24 cellular contexts compared by ENCODE assay signal in the genomic region with DNA sequence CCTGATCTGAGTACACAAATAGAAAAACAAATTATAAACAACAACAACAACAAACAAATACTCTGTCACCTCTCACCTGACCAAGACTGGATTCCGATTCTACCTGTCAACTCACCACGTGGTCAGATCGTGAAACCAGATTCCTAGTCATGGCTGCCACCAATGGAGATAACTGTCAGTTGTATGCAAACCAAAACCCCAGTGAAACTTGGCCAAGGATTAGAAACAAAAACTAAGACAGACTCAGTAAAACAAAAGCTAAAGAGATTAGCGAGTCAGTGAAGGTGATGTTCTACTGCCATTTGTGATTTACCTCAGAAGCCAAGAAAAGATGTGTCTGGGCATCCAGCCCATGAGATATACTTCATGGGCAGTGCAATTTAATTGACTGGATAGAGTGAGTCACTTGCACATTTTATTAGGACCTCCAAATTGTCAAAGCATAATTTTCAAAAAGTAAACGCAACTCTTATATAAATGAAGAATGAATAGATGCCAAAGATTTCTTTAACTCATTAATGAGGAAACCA. TPM values are rescaled to one million over a fixed set of nuclear protein-coding genes. Genes with fewer than 3 reads are reported as not detected.
DNase-seq lines count a peak whose midpoint lies in the region; ATAC-seq, FAIRE-seq and TF ChIP-seq lines count a peak whose summit lies in the region.
"Had no signal": no experiment of that assay in that cellular context is flagged by ENCODE, and none has a peak within 500 bp of the region (broad histone marks: within the 10 kb centered on the region; RNA-seq: fewer than 3 reads in every experiment).

No MANE protein-coding gene starts in this region.

- intact Hi-C loops in heart right ventricle (cut with DNase I), result no loop called here
- intact Hi-C loops in right cardiac atrium (cut with DNase I), result no loop called here

- H3K9me3 ChIP-seq in heart right ventricle, result no peaks in the 10 kb centered on the region
- H3K9me3 ChIP-seq in right cardiac atrium (ENCODE audit: control insufficient read depth, low read length), result no peaks in the 10 kb centered on the region
- H3K9me3 ChIP-seq in MM.1S (replicated peaks; ENCODE audit: insufficient read depth, low read length), result no peaks in the 10 kb centered on the region
- no peaks in the 10 kb centered on the region for H3K9me3 ChIP-seq in astrocyte (ENCODE audit: insufficient read depth, low read depth, low read length)
- no peaks in the 10 kb centered on the region for H3K9me3 ChIP-seq in subcutaneous abdominal adipose tissue (ENCODE audit: control insufficient read depth in 5 of 5, low read length in 5 of 5)
- H3K9me3 ChIP-seq: upper lobe of right lung had no signal

- H3K9me3 Mint-ChIP-seq in astrocyte (ENCODE audit: unreplicated experiment), result no peaks in the 10 kb centered on the region
- H3K9me3 Mint-ChIP-seq: activated naive CD4-positive, alpha-beta T cell treated with anti-CD3 and anti-CD28 coated beads, Interleukin-2, amount 50 U/mL, for 24 hours; activated T-helper 17 cell treated with anti-CD3 and anti-CD28 coated beads, Interleukin-2, amount 50 U/mL, for 72 hours; dendritic cell treated with granulocyte-macrophage colony-stimulating factor and Interleukin-4, amounts not matched to agents 40 ng/mL and 50 ng/mL, for 4 days; WTC11 had no signal

- ATAC-seq in heart right ventricle, result peak in 7 of 8 donors; percentile 16 to 81 (median 60)
- ATAC-seq in right cardiac atrium, result no peak
- ATAC-seq: activated T-helper 17 cell treated with anti-CD3 and anti-CD28 coated beads, Interleukin-2, amount 50 U/mL, for 72 hours; HepG2; upper lobe of right lung; WTC11 had no signal

- no peak overlapping the region for H3K4me2 ChIP-seq in MM.1S (ENCODE audit: low read depth, low read length)
- no peak overlapping the region for H3K4me2 ChIP-seq in astrocyte (ENCODE audit: low read length)

- in situ Hi-C loops in GM13977 (cut with MboI; ENCODE audit: low pct_unique_long_range_greater_than_20kb, low sequenced_read_pairs, unreplicated experiment), result no loop called here

- H3F3A ChIP-seq in MM.1S (ENCODE audit: insufficient read depth, low read length), result no peaks in the 10 kb centered on the region

- peaks cover 10% of the 10 kb centered on the region for H3K4me1 Mint-ChIP-seq in astrocyte (ENCODE audit: low read depth, unreplicated experiment)
- H3K4me1 Mint-ChIP-seq: activated naive CD4-positive, alpha-beta T cell treated with anti-CD3 and anti-CD28 coated beads, Interleukin-2, amount 50 U/mL, for 24 hours; activated T-helper 17 cell treated with anti-CD3 and anti-CD28 coated beads, Interleukin-2, amount 50 U/mL, for 72 hours had no signal

- no peak overlapping the region for H3K4me3 ChIP-seq in heart right ventricle
- H3K4me3 ChIP-seq in right cardiac atrium (ENCODE audit: low read length), result no peak overlapping the region
- H3K4me3 ChIP-seq in MM.1S (ENCODE audit: low read length), result no peak overlapping the region
- H3K4me3 ChIP-seq in astrocyte (ENCODE audit: insufficient read depth, low read depth, low read length), result no peak overlapping the region
- no peak overlapping the region for H3K4me3 ChIP-seq in subcutaneous abdominal adipose tissue (ENCODE audit: low read depth in 1 of 5, low read length in 5 of 5)
- H3K4me3 ChIP-seq: cardiac muscle cell, upper lobe of right lung had no signal

- peaks cover 0 to 47% (median 5%) of the 10 kb centered on the region in 9 donors for H3K36me3 ChIP-seq in heart right ventricle
- H3K36me3 ChIP-seq in MM.1S (replicated peaks; ENCODE audit: insufficient read depth, low read length), result no peaks in the 10 kb centered on the region
- H3K36me3 ChIP-seq in astrocyte (ENCODE audit: insufficient read depth, low read length), result peaks cover 20% of the 10 kb centered on the region
- peaks cover 3 to 15% (median 7%) of the 10 kb centered on the region in 5 donors for H3K36me3 ChIP-seq in subcutaneous abdominal adipose tissue (ENCODE audit: control insufficient read depth in 5 of 5, insufficient read depth in 5 of 5, low read length in 5 of 5)
- H3K36me3 ChIP-seq: cardiac muscle cell had no signal

- FAIRE-seq in astrocyte (lab: Jason Lieb, UNC), result no peak
- FAIRE-seq: GM12892, HepG2, small intestine had no signal

- no peak overlapping the region for H3K4me3 Mint-ChIP-seq in astrocyte (ENCODE audit: unreplicated experiment)
- H3K4me3 Mint-ChIP-seq: activated naive CD4-positive, alpha-beta T cell treated with anti-CD3 and anti-CD28 coated beads, Interleukin-2, amount 50 U/mL, for 24 hours; activated T-helper 17 cell treated with anti-CD3 and anti-CD28 coated beads, Interleukin-2, amount 50 U/mL, for 72 hours; dendritic cell treated with granulocyte-macrophage colony-stimulating factor and Interleukin-4, amounts not matched to agents 40 ng/mL and 50 ng/mL, for 4 days; WTC11 had no signal

- TF ChIP-seq CTCF in heart right ventricle (IDR thresholded peaks at IDR 0.05), result no peak
- no peak for TF ChIP-seq CTCF in MM.1S (IDR thresholded peaks at IDR 0.05; ENCODE audit: low read length)
- no peak for TF ChIP-seq CTCF in astrocyte (IDR thresholded peaks at IDR 0.05; ENCODE audit: insufficient read depth, low read depth, low read length)
- no peak for TF ChIP-seq CTCF in GM13977 (IDR thresholded peaks at IDR 0.05; ENCODE audit: extremely low read depth, insufficient read depth, missing control alignments)

- no peaks in the 10 kb centered on the region for H3K79me2 ChIP-seq in MM.1S (ENCODE audit: low read length)
- peaks cover 91% of the 10 kb centered on the region for H3K79me2 ChIP-seq in astrocyte (ENCODE audit: insufficient read depth, low read length)

- H3K27ac ChIP-seq in heart right ventricle (peak overlapping the region in 5 of 10 donors; percentile 0 to 59 (median 14)), right cardiac atrium (ENCODE audit: low read length) (no peak overlapping the region), MM.1S (ENCODE audit: low read length) (no peak overlapping the region), astrocyte (ENCODE audit: low read depth, low read length) (no peak overlapping the region), subcutaneous abdominal adipose tissue (ENCODE audit: low read depth, low read length) (peak overlapping the region; percentile 3)
- H3K27ac ChIP-seq: cardiac muscle cell, upper lobe of right lung had no signal

- 54 to 59% methylated on average over 5 of the region's 5 CpGs for WGBS in heart right ventricle, 2 donors
- WGBS in right cardiac atrium, result 82% methylated on average over 5 of the region's 5 CpGs

- DNase-seq in heart right ventricle (no peak), right cardiac atrium (no peak), MM.1S (peak; percentile 21), astrocyte (ENCODE audit: low read depth) (peak; percentile 44), GM13977 (ENCODE audit: low spot score) (no peak), SW 1271 (lab: John Stamatoyannopoulos, UW) (no peak), NCI-H1694 (lab: John Stamatoyannopoulos, UW) (no peak)
- DNase-seq: activated CD4-positive, alpha-beta T cell treated with anti-CD3 and anti-CD28 coated beads, Interleukin-2, amount 50 U/mL, for 4 hours; mesenchymal stem cell; NCI-H1105 treated with DMSO at 0.1 percent for 48 hours; NCI-H2081; NCI-H446 treated with DMSO at 0.1 percent for 48 hours; small intestine; stimulated activated CD4-positive, alpha-beta T cell treated with anti-CD3 and anti-CD28 coated beads, Interleukin-1b, Interleukin-23, amount 100 ng/mL, for 48 hours; T-helper 9 cell; upper lobe of right lung had no signal

- H3K9me2 ChIP-seq in MM.1S (replicated peaks; ENCODE audit: insufficient read depth, low read length), result no peaks in the 10 kb centered on the region

- H3K27ac Mint-ChIP-seq in astrocyte (ENCODE audit: unreplicated experiment), result no peak overlapping the region
- H3K27ac Mint-ChIP-seq: activated naive CD4-positive, alpha-beta T cell treated with anti-CD3 and anti-CD28 coated beads, Interleukin-2, amount 50 U/mL, for 24 hours; activated T-helper 17 cell treated with anti-CD3 and anti-CD28 coated beads, Interleukin-2, amount 50 U/mL, for 72 hours; dendritic cell treated with granulocyte-macrophage colony-stimulating factor and Interleukin-4, amounts not matched to agents 40 ng/mL and 50 ng/mL, for 4 days; WTC11 had no signal

- H4K20me1 ChIP-seq in MM.1S (ENCODE audit: insufficient read depth, low read length) (no peaks in the 10 kb centered on the region), astrocyte (ENCODE audit: insufficient read depth, low read length) (peaks cover 48% of the 10 kb centered on the region)

- H3K36me3 Mint-ChIP-seq in astrocyte (ENCODE audit: low read depth, unreplicated experiment), result peaks cover 26% of the 10 kb centered on the region

- H3K9ac ChIP-seq in MM.1S (ENCODE audit: low read length) (no peak overlapping the region), astrocyte (ENCODE audit: low read length) (no peak overlapping the region), subcutaneous abdominal adipose tissue (ENCODE audit: low read length in 5 of 5) (no peak overlapping the region)

- H3K4me1 ChIP-seq in heart right ventricle (peaks cover 6 to 83% (median 56%) of the 10 kb centered on the region in 9 donors), right cardiac atrium (ENCODE audit: control insufficient read depth, insufficient read depth, low read length) (peaks cover 3% of the 10 kb centered on the region), MM.1S (ENCODE audit: low read length) (no peaks in the 10 kb centered on the region), astrocyte (ENCODE audit: insufficient read depth, low read length) (no peaks in the 10 kb centered on the region), subcutaneous abdominal adipose tissue (ENCODE audit: control insufficient read depth in 5 of 5, insufficient read depth in 5 of 5, low read length in 5 of 5) (peaks cover 0 to 6% (median 0%) of the 10 kb centered on the region in 5 donors)
- H3K4me1 ChIP-seq: upper lobe of right lung had no signal

- H3K27me3 Mint-ChIP-seq in astrocyte (ENCODE audit: low read depth, unreplicated experiment), result no peaks in the 10 kb centered on the region
- H3K27me3 Mint-ChIP-seq: activated naive CD4-positive, alpha-beta T cell treated with anti-CD3 and anti-CD28 coated beads, Interleukin-2, amount 50 U/mL, for 24 hours; activated T-helper 17 cell treated with anti-CD3 and anti-CD28 coated beads, Interleukin-2, amount 50 U/mL, for 72 hours; dendritic cell treated with granulocyte-macrophage colony-stimulating factor and Interleukin-4, amounts not matched to agents 40 ng/mL and 50 ng/mL, for 4 days had no signal

- H3K27me3 ChIP-seq in heart right ventricle (no peaks in the 10 kb centered on the region), right cardiac atrium (ENCODE audit: control insufficient read depth, insufficient read depth) (no peaks in the 10 kb centered on the region), MM.1S (replicated peaks; ENCODE audit: insufficient read depth, low read length) (no peaks in the 10 kb centered on the region), astrocyte (ENCODE audit: insufficient read depth, low read length) (no peaks in the 10 kb centered on the region), subcutaneous abdominal adipose tissue (ENCODE audit: control insufficient read depth in 5 of 5, insufficient read depth in 4 of 5, low read length in 5 of 5) (no peaks in the 10 kb centered on the region)
- H3K27me3 ChIP-seq: cardiac muscle cell, upper lobe of right lung had no signal

- H2AFZ ChIP-seq in MM.1S (ENCODE audit: low read length), result no peak overlapping the region
- H2AFZ ChIP-seq in astrocyte (ENCODE audit: low read depth, low read length), result no peak overlapping the region

RNA-seq across cellular contexts. Expression of a gene that starts 31.1 kb away (rescaled TPM):
- 100 to 1,000 TPM in 9 of 10 donors, 10 to 100 TPM in 1; 85.7 to 293 (median 192) TPM for total RNA-seq in heart right ventricle
- polyA plus RNA-seq in heart right ventricle, result 100 to 1,000 TPM in 1 of 2 donors, 10 to 100 TPM in 1; 33.4 to 151 TPM
- 10 to 100 TPM; 10.7 to 22.8 (median 19.0) TPM for total RNA-seq in right cardiac atrium
- 9.5 TPM for polyA plus RNA-seq in right cardiac atrium
- 170 and 171 TPM in 2 replicates for total RNA-seq in astrocyte

Comparison
In these comparisons a context has a peak if more than half of its experiments do, and no peak if none do; other contexts are left out.
1. ATAC-seq: peak in heart right ventricle (7 of 8); none in right cardiac atrium (0 of 2).
2. DNase-seq: peak in MM.1S (single experiment) and astrocyte (single experiment); none in heart right ventricle (0 of 2), right cardiac atrium (0 of 3), GM13977 (single experiment), SW 1271 (0 of 2) and NCI-H1694 (single experiment).